8 cellular contexts compared by ENCODE assay signal in the genomic region with DNA sequence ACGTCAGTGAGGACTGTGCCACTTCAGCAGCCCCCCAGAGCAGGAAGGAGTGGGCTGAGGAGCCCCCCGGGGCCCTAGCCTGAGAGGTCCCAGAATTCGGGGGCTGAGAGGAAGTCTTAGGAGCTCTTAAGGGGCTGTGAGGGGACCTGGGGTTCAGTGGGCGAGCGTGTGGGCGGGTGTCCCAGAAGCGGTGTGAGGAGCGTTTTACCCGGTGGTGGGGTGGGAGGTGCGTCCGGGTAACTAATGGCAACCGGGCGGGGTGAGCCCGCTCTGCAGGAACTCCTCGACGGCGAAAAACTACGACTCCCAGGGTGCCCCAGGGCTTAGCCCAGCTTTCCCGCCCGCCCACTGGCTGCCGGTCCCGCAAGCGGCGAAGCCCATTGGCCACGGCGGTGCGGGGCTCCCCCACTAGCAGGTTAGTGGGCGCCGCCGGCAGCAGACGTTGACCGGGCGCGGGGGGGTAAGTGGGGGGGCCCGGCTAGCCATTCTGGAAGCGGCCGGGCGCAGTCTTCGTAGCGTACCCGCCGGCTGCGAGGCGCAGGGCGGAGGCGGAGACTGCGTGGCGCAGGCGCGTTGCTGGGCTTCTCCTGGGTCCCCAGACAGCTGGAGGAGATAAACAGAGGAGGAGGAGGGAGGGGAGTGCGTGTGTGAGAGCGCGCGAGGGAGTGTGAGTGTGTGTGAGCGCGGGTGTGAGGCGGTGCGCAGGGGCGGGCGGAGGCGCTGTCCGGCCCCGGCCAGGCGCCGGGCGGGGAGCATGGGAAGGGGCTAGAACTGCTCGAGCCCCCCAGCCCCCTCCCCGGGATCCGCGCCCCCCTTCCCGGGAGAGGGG.
DNase-seq lines count a peak whose midpoint lies in the region; ATAC-seq and TF ChIP-seq lines count a peak whose summit lies in the region.

A gene with protein sequence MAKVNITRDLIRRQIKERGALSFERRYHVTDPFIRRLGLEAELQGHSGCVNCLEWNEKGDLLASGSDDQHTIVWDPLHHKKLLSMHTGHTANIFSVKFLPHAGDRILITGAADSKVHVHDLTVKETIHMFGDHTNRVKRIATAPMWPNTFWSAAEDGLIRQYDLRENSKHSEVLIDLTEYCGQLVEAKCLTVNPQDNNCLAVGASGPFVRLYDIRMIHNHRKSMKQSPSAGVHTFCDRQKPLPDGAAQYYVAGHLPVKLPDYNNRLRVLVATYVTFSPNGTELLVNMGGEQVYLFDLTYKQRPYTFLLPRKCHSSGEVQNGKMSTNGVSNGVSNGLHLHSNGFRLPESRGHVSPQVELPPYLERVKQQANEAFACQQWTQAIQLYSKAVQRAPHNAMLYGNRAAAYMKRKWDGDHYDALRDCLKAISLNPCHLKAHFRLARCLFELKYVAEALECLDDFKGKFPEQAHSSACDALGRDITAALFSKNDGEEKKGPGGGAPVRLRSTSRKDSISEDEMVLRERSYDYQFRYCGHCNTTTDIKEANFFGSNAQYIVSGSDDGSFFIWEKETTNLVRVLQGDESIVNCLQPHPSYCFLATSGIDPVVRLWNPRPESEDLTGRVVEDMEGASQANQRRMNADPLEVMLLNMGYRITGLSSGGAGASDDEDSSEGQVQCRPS (plus strand): TSS at position 579 of the 829 bp plus-strand sequence. CDS start 26,423 bp downstream, outside the sequence.

- DNase-seq in AG09319 (ENCODE audit: extremely low read depth, low read depth) (peak; percentile 93), NCI-H446 treated with DMSO at 0.1 percent for 48 hours (lab: John Stamatoyannopoulos, UW) (peak; percentile 91), cerebellar cortex (ENCODE audit: low spot score) (peak; percentile 97), iris pigment epithelial cell (ENCODE audit: low read depth) (peak; percentile 98)
- peak; percentile 97 for DNase-seq in stimulated activated CD4-positive, alpha-beta T cell treated with anti-CD3 and anti-CD28 coated beads, Interleukin-12 subunit alpha, Interleukin-12 subunit beta, amount 100 ng/mL, for 4 hours

- ATAC-seq in GM19035 (IDR thresholded peaks at IDR 0.05; ENCODE audit: unreplicated experiment) (peak; percentile 92), HG03354 (IDR thresholded peaks at IDR 0.05; ENCODE audit: poor library complexity, severe bottlenecking, unreplicated experiment) (peak; percentile 92)
- ATAC-seq in activated CD4-positive, CD25-positive, alpha-beta regulatory T cell treated with anti-CD3 and anti-CD28 coated beads, Interleukin-2, amount 50 U/mL, for 24 hours: peak; percentile 96 to 98

- TF ChIP-seq CTCF in AG09319 (IDR thresholded peaks at IDR 0.05; ENCODE audit: low read depth, low read length): no peak

Comparison
In these comparisons a context has a peak if more than half of its experiments do, and no peak if none do; other contexts are left out.
1. Peak in every context shown above with its lines: DNase-seq and ATAC-seq.